ENCODE assay signal across 1 cellular context in genomic region chr1:228139931-228140723, GRCh38.
TF ChIP-seq lines count a peak whose summit lies in the region.

TSS of gene GUK1 (plus strand) at chr1:228140279. CDS start at chr1:228140303, 24 bp downstream.

TF ChIP-seq in K562, 482 proteins besides CTCF, POLR2A, EP300 and RAD21 (continued from another document and continues in another):
- TF ChIP-seq ZNF592 (IDR thresholded peaks at IDR 0.05) (no peak), PHB (CRISPR knock-in tag; IDR thresholded peaks at IDR 0.05) (0 out of 2 replicates have a peak, but pooled peaks have one; percentile 8), NEUROD1 (IDR thresholded peaks at IDR 0.05; ENCODE audit: borderline replicate concordance, low read depth, low read length, partially characterized antibody) (peak; percentile 13), ZNF24 (IDR thresholded peaks at IDR 0.05) (peak; percentile 49; the same call in 1 of the 2 replicates), KLF10 (CRISPR knock-in tag; IDR thresholded peaks at IDR 0.05) (no peak), EP400 (IDR thresholded peaks at IDR 0.05) (peak; percentile 89), BCOR (IDR thresholded peaks at IDR 0.05) (peak; percentile 58; the same call in 1 of the 2 replicates), TCFL5 (CRISPR knock-in tag; conservative IDR thresholded peaks at IDR 0.05) (no peak), POLR2H (tag; IDR thresholded peaks at IDR 0.05; ENCODE audit: low read depth) (no peak), NFE2L1 (tag; IDR thresholded peaks at IDR 0.05; ENCODE audit: borderline replicate concordance, low read depth) (no peak), PHB2 (IDR thresholded peaks at IDR 0.05; ENCODE audit: low read depth) (0 out of 2 replicates have a peak, but pooled peaks have one; percentile 21), MNT (conservative IDR thresholded peaks at IDR 0.05) (peak; percentile 87 to 92), BRD9 (IDR thresholded peaks at IDR 0.05; ENCODE audit: low read depth, partially characterized antibody) (no peak), SNAPC5 (CRISPR knock-in tag; IDR thresholded peaks at IDR 0.05) (no peak), TCF3 (CRISPR knock-in tag; IDR thresholded peaks at IDR 0.05) (peak; percentile 48; the same call in 1 of the 2 replicates), TAF7 (tag; IDR thresholded peaks at IDR 0.05) (peak; percentile 65), CBX5 (IDR thresholded peaks at IDR 0.05; ENCODE audit: borderline replicate concordance, low read depth) (no peak; the same call in 1 of the 2 replicates), ETV5 (CRISPR knock-in tag; IDR thresholded peaks at IDR 0.05; ENCODE audit: low read depth) (peak; percentile 79), SMAD4 (CRISPR knock-in tag; conservative IDR thresholded peaks at IDR 0.05) (peak; percentile 83), TBP (optimal IDR thresholded peaks at IDR 0.05; ENCODE audit: low read depth, low read length) (peak; percentile 58), ELF2 (CRISPR knock-in tag; IDR thresholded peaks at IDR 0.05) (peak; percentile 89), CHD1 (IDR thresholded peaks at IDR 0.05; ENCODE audit: low read length) (peak; percentile 82), ZBTB43 (CRISPR knock-in tag; IDR thresholded peaks at IDR 0.05) (peak; percentile 54; the same call in 1 of the 2 replicates), RNF219 (CRISPR knock-in tag; IDR thresholded peaks at IDR 0.05) (no peak), RUNX1 (IDR thresholded peaks at IDR 0.05; ENCODE audit: low read depth) (peak; percentile 33; the same call in 1 of the 2 replicates), ZNF444 (CRISPR knock-in tag; IDR thresholded peaks at IDR 0.05) (no peak), ZNF609 (CRISPR knock-in tag; IDR thresholded peaks at IDR 0.05; ENCODE audit: borderline replicate concordance) (peak; percentile 43; the same call in 1 of the 2 replicates), HMGN3 (IDR thresholded peaks at IDR 0.05; ENCODE audit: borderline replicate concordance, extremely low read depth, insufficient read length, low read depth, low read length) (peak; percentile 92), ZNF274 (IDR thresholded peaks at IDR 0.05; ENCODE audit: borderline replicate concordance, low read depth, low read length) (no peak), PBX2 (CRISPR knock-in tag; IDR thresholded peaks at IDR 0.05; ENCODE audit: low read depth) (peak; percentile 90), PBX2 (tag; conservative IDR thresholded peaks at IDR 0.05; ENCODE audit: low read depth) (peak; percentile 95), CREB3L1 (IDR thresholded peaks at IDR 0.05; ENCODE audit: borderline replicate concordance, low read depth) (peak; percentile 90), JUND (IDR thresholded peaks at IDR 0.05; ENCODE audit: borderline replicate concordance, low read depth, low read length) (no peak; the same call in 1 of the 2 replicates), JUND (tag; IDR thresholded peaks at IDR 0.05; ENCODE audit: borderline replicate concordance, low read depth, low read length) (no peak; the same call in 2 of the 3 replicates), PRPF4 (IDR thresholded peaks at IDR 0.05; ENCODE audit: insufficient read depth, low read depth, low read length, poor library complexity, severe bottlenecking) (peak; percentile 23), ZNF668 (CRISPR knock-in tag; IDR thresholded peaks at IDR 0.05) (peak; percentile 52; the same call in 1 of the 2 replicates), ZKSCAN1 (IDR thresholded peaks at IDR 0.05; ENCODE audit: low read depth, low read length) (0 out of 2 replicates have a peak, but pooled peaks have one; percentile 6), ZNF584 (CRISPR knock-in tag; IDR thresholded peaks at IDR 0.05; ENCODE audit: low read depth) (no peak), TEAD4 (IDR thresholded peaks at IDR 0.05; ENCODE audit: low read length) (0 out of 2 replicates have a peak, but pooled peaks have one; percentile 8), TEAD4 (CRISPR knock-in tag; IDR thresholded peaks at IDR 0.05; ENCODE audit: borderline replicate concordance) (no peak), POLR2G (IDR thresholded peaks at IDR 0.05; ENCODE audit: low read depth, low read length) (peak; percentile 95), ZBTB7A (IDR thresholded peaks at IDR 0.05; ENCODE audit: borderline replicate concordance, control insufficient read depth, low read depth, low read length) (peak; percentile 71), ZNF282 (CRISPR knock-in tag; IDR thresholded peaks at IDR 0.05) (no peak)
